ENCODE assay signal across 10 cellular contexts in genomic region chr2:127048969-127049897, GRCh38. TPM values are rescaled to one million over a fixed set of nuclear protein-coding genes. Genes with fewer than 3 reads are reported as not detected.
DNase-seq lines count a peak whose midpoint lies in the region; ATAC-seq and TF ChIP-seq lines count a peak whose summit lies in the region.
"Had no signal": no experiment of that assay in that cellular context is flagged by ENCODE, and none has a peak within 500 bp of the region (broad histone marks: within the 10 kb centered on the region; RNA-seq: fewer than 3 reads in every experiment).

No MANE protein-coding gene starts in this region.

- H2AFZ ChIP-seq in neural progenitor cell (replicated peaks), result peak overlapping the region; percentile 93

- no peak for TF ChIP-seq CTCF in heart left ventricle (IDR thresholded peaks at IDR 0.05)
- TF ChIP-seq CTCF in heart right ventricle (IDR thresholded peaks at IDR 0.05), result no peak
- TF ChIP-seq CTCF in adrenal gland (IDR thresholded peaks at IDR 0.05), result no peak
- no peak for TF ChIP-seq CTCF in neural progenitor cell (IDR thresholded peaks at IDR 0.05)
- no peak for TF ChIP-seq CTCF in vagina (IDR thresholded peaks at IDR 0.05)
- TF ChIP-seq CTCF in activated CD8-positive, alpha-beta T cell treated with anti-CD3 and anti-CD28 coated beads for 36 hours (IDR thresholded peaks at IDR 0.05), result no peak

- no peak for ATAC-seq in heart left ventricle
- no peak for ATAC-seq in heart right ventricle
- no peak for ATAC-seq in activated CD8-positive, alpha-beta T cell treated with anti-CD3 and anti-CD28 coated beads for 36 hours

- H3K4me1 ChIP-seq in heart left ventricle, result peaks cover 0 to 7% (median 0%) of the 10 kb centered on the region in 12 donors
- peaks cover 0 to 16% (median 10%) of the 10 kb centered on the region in 9 donors for H3K4me1 ChIP-seq in heart right ventricle
- peaks cover 0 to 12% of the 10 kb centered on the region in 2 donors for H3K4me1 ChIP-seq in adrenal gland (replicated peaks in 1 of 2)
- no peaks in the 10 kb centered on the region for H3K4me1 ChIP-seq in neural progenitor cell
- peaks cover 28% of the 10 kb centered on the region for H3K4me1 ChIP-seq in vagina

- peaks cover 2% of the 10 kb centered on the region for H3K27me3 Mint-ChIP-seq in neural progenitor cell (ENCODE audit: insufficient read depth, low read depth)
- H3K27me3 Mint-ChIP-seq in activated CD8-positive, alpha-beta T cell treated with anti-CD3 and anti-CD28 coated beads for 36 hours, result no peaks in the 10 kb centered on the region
- H3K27me3 Mint-ChIP-seq: stimulated activated naive CD8-positive, alpha-beta T cell treated with anti-CD3 and anti-CD28 coated beads, Interleukin-15, Interleukin-2, amounts not matched to agents 100 ng/mL and 50 ng/mL, for 24 hours had no signal

- peaks cover 4% of the 10 kb centered on the region for H3F3A ChIP-seq in neural progenitor cell (ENCODE audit: low read depth)

- no peaks in the 10 kb centered on the region for H3K79me2 ChIP-seq in neural progenitor cell (ENCODE audit: low read depth)

- CTCF ChIA-PET in activated CD8-positive, alpha-beta T cell treated with anti-CD3 and anti-CD28 coated beads for 36 hours (lab: Charles Lee), result interaction anchor here (1.0 to 2.3 kb wide), 4 partner anchors 10 to 77 kb away, joined by 7 to 8 read pairs (median 8); no protein-coding TSS in a partner anchor

- no peaks in the 10 kb centered on the region for H4K20me1 ChIP-seq in neural progenitor cell (ENCODE audit: low read depth)

- TF ChIP-seq POLR2A in heart left ventricle (IDR thresholded peaks at IDR 0.05) (no peak), adrenal gland (IDR thresholded peaks at IDR 0.05) (no peak), vagina (IDR thresholded peaks at IDR 0.05) (no peak)

- H3K27ac ChIP-seq in heart left ventricle (no peak overlapping the region), heart right ventricle (no peak overlapping the region), adrenal gland (no peak overlapping the region), neural progenitor cell (no peak overlapping the region), vagina (peak overlapping the region; percentile 75)

- H3K9me3 Mint-ChIP-seq in neural progenitor cell, result no peaks in the 10 kb centered on the region
- H3K9me3 Mint-ChIP-seq in activated CD8-positive, alpha-beta T cell treated with anti-CD3 and anti-CD28 coated beads for 36 hours, result no peaks in the 10 kb centered on the region
- H3K9me3 Mint-ChIP-seq: stimulated activated naive CD8-positive, alpha-beta T cell treated with anti-CD3 and anti-CD28 coated beads, Interleukin-15, Interleukin-2, amounts not matched to agents 100 ng/mL and 50 ng/mL, for 24 hours had no signal

- H3K27ac Mint-ChIP-seq in neural progenitor cell, result no peak overlapping the region
- H3K27ac Mint-ChIP-seq in activated CD8-positive, alpha-beta T cell treated with anti-CD3 and anti-CD28 coated beads for 36 hours, result no peak overlapping the region

- 89 to 93% (median 91%) methylated on average over 9 to 15 of the region's 15 CpGs for WGBS in heart left ventricle, 4 donors
- 88 to 91% methylated on average over 15 of the region's 15 CpGs for WGBS in heart right ventricle, 2 donors
- WGBS in adrenal gland, 4 donors, result 90 to 100% (median 92%) methylated on average over 5 to 15 of the region's 15 CpGs

- DNase-seq in heart left ventricle, result peak in 3 of 5 donors; percentile 5 to 50 (median 14)
- no peak for DNase-seq in heart right ventricle
- peak in 4 of 7 donors; percentile 12 to 21 (median 15) for DNase-seq in adrenal gland
- no peak for DNase-seq in neural progenitor cell (ENCODE audit: low spot score)
- DNase-seq in vagina (ENCODE audit: extremely low spot score in 2 of 2), result no peak
- no peak for DNase-seq in activated CD8-positive, alpha-beta T cell treated with anti-CD3 and anti-CD28 coated beads for 36 hours
- no peak for DNase-seq in HUDEP-2 (lab: John Stamatoyannopoulos, UW; ENCODE audit: unreplicated experiment in 76 of 76)
- DNase-seq in SHP77 treated with DMSO at 0.1 percent for 48 hours (lab: John Stamatoyannopoulos, UW), result no peak
- DNase-seq: NCI-H1092 had no signal

- no peak overlapping the region for H3K4me2 ChIP-seq in neural progenitor cell

- H3K4me3 ChIP-seq in heart left ventricle (no peak overlapping the region), heart right ventricle (no peak overlapping the region), adrenal gland (no peak overlapping the region), neural progenitor cell (no peak overlapping the region), vagina (no peak overlapping the region)

- H3K4me3 Mint-ChIP-seq in neural progenitor cell, result no peak overlapping the region
- no peak overlapping the region for H3K4me3 Mint-ChIP-seq in activated CD8-positive, alpha-beta T cell treated with anti-CD3 and anti-CD28 coated beads for 36 hours
- H3K4me3 Mint-ChIP-seq: stimulated activated naive CD8-positive, alpha-beta T cell treated with anti-CD3 and anti-CD28 coated beads, Interleukin-15, Interleukin-2, amounts not matched to agents 100 ng/mL and 50 ng/mL, for 24 hours had no signal

- intact Hi-C loops in heart left ventricle (cut with DNase I) (no loop called here), heart right ventricle (cut with DNase I) (no loop called here), adrenal gland (cut with DNase I) (loop anchor here in 1 of 2 donors (10.0 kb wide), 1 partner anchor 246 kb away; the partner anchor contains the start of gene ERCC3), vagina (cut with DNase I) (no loop called here)
- intact Hi-C loops in activated CD8-positive, alpha-beta T cell treated with anti-CD3 and anti-CD28 coated beads for 36 hours (cut with micrococcal nuclease), result no loop called here

- H3K36me3 ChIP-seq in heart left ventricle, result peaks cover 0 to 5% (median 0%) of the 10 kb centered on the region in 9 donors
- peaks cover 0 to 14% (median 0%) of the 10 kb centered on the region in 9 donors for H3K36me3 ChIP-seq in heart right ventricle
- H3K36me3 ChIP-seq in adrenal gland (replicated peaks in 1 of 2), result peaks cover 0 to 19% of the 10 kb centered on the region in 2 donors
- no peaks in the 10 kb centered on the region for H3K36me3 ChIP-seq in neural progenitor cell
- no peaks in the 10 kb centered on the region for H3K36me3 ChIP-seq in vagina

- no peaks in the 10 kb centered on the region for H3K36me3 Mint-ChIP-seq in neural progenitor cell
- H3K36me3 Mint-ChIP-seq in activated CD8-positive, alpha-beta T cell treated with anti-CD3 and anti-CD28 coated beads for 36 hours (ENCODE audit: low read depth), result peaks cover 6% of the 10 kb centered on the region

- POLR2A ChIA-PET in activated CD8-positive, alpha-beta T cell treated with anti-CD3 and anti-CD28 coated beads for 36 hours (lab: Charles Lee), result no interaction called here

- peaks cover 6% of the 10 kb centered on the region for H3K4me1 Mint-ChIP-seq in neural progenitor cell
- H3K4me1 Mint-ChIP-seq in activated CD8-positive, alpha-beta T cell treated with anti-CD3 and anti-CD28 coated beads for 36 hours (ENCODE audit: low read depth), result peaks cover 2% of the 10 kb centered on the region

- no peak overlapping the region for H3K9ac ChIP-seq in neural progenitor cell

- H3K9me3 ChIP-seq in heart left ventricle (no peaks in the 10 kb centered on the region), heart right ventricle (no peaks in the 10 kb centered on the region), adrenal gland (replicated peaks in 1 of 3) (no peaks in the 10 kb centered on the region), neural progenitor cell (ENCODE audit: low read depth) (no peaks in the 10 kb centered on the region), vagina (no peaks in the 10 kb centered on the region)

- H3K27me3 ChIP-seq in heart left ventricle (no peaks in the 10 kb centered on the region), heart right ventricle (no peaks in the 10 kb centered on the region), adrenal gland (no peaks in the 10 kb centered on the region), neural progenitor cell (no peaks in the 10 kb centered on the region), vagina (no peaks in the 10 kb centered on the region)

RNA-seq across cellular contexts. Expression of gene BIN1, which starts 57.7 kb away (rescaled TPM):
- total RNA-seq in heart left ventricle (10 to 100 TPM; 10.9 to 22.2 (median 16.8) TPM), heart right ventricle (10 to 100 TPM; 11.9 to 21.7 (median 16.5) TPM), adrenal gland (100 to 1,000 TPM in 7 of 8 donors, 10 to 100 TPM in 1; 84.0 to 207 (median 134) TPM), neural progenitor cell (ENCODE audit: low replicate concordance) (26.9 and 55.9 TPM in 2 replicates), vagina (60.9 TPM)
- polyA plus RNA-seq in heart left ventricle (1 to 10 TPM; 4.3 to 9.6 TPM), heart right ventricle (10 to 100 TPM in 1 of 2 donors, 1 to 10 TPM in 1; 8.4 to 10.9 TPM), adrenal gland (100 to 1,000 TPM in 1 of 3 donors, 10 to 100 TPM in 2; 80.3 to 113 (median 97.5) TPM)
- 100 to 1,000 TPM in 1 of 2 experiments, 10 to 100 TPM in 1; 95.2 to 102 TPM for total RNA-seq in activated CD8-positive, alpha-beta T cell treated with anti-CD3 and anti-CD28 coated beads for 36 hours

Comparison
In these comparisons a context has a peak if more than half of its experiments do, and no peak if none do; other contexts are left out.
1. DNase-seq: peak in heart left ventricle (3 of 5) and adrenal gland (4 of 7); none in heart right ventricle (0 of 2), neural progenitor cell (single experiment), vagina (0 of 2), activated CD8-positive, alpha-beta T cell treated with anti-CD3 and anti-CD28 coated beads for 36 hours (single experiment), HUDEP-2 (0 of 76) and SHP77 treated with DMSO at 0.1 percent for 48 hours (single experiment).